In the genomic region with DNA sequence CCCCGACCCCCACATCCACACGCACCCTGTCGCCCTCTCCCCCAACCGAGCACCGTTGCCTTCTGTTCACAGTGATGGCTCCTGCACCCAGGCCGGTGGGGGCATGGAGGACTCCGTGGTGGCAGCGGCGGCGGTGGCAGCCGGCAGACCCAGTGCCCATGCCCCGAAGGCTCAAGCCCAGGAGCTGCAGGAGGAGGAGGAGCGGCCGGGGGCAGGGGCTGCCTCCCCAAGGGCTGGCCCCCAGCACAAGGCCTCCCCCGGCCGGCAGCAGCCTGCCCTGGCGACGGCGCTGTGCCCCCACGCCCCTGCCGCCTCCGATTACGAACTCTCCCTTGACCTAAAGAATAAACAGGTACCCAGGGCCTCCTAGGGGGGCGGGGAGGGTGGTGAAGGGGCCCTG, we compare ENCODE assay signal across 9 cellular contexts. TPM values are rescaled to one million over a fixed set of nuclear protein-coding genes. Genes with fewer than 3 reads are reported as not detected.
"Had no signal": no experiment of that assay in that cellular context is flagged by ENCODE, and none has a peak within 500 bp of the region (broad histone marks: within the 10 kb centered on the region; RNA-seq: fewer than 3 reads in every experiment).

No MANE protein-coding gene starts in this region.

- H3K27ac Mint-ChIP-seq: GM23338 had no signal

- H3K4me2 ChIP-seq: GM23338 had no signal

- H3K4me3 ChIP-seq: GM23338, HAP-1 had no signal

- H3K9me3 ChIP-seq: HAP-1 had no signal

- ATAC-seq: GM23338, HCT116 had no signal

- H3K9me3 Mint-ChIP-seq: GM23338 had no signal

- H3K36me3 ChIP-seq: HAP-1 had no signal

- H3K4me3 Mint-ChIP-seq: GM23338 had no signal

- H2AFZ ChIP-seq: GM23338 had no signal

- FAIRE-seq: H1, H54, HTR-8/SVneo had no signal

- DNase-seq: IMR-90, KBM-7 had no signal

- H3K4me1 ChIP-seq: HAP-1 had no signal

RNA-seq across cellular contexts. Expression of a gene that starts 59.0 kb away (rescaled TPM):
- total RNA-seq: HT-29, IMR-90 had no signal
